1 cellular context compared by ENCODE assay signal in the genomic region with DNA sequence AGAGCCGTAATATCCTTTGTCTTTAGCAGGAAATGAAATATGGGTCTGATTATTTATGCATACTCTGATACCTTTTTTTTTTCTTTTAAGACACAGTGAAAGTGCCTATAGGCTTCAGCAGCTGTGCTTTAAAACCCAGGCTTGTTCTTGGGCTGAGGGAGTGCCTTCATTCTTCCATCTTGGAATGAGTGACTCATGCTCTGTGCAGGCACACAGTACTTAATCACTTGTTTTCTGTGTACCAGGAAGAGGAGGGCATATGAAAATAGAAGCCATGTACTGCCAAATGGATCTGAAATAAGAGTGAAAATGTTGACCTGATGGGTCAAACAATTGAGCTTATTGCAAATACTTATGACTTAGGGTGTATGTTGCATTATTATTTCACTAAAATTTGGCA.
A peak's percentile ranks its signal among the peaks of the same experiment; 100 is the strongest.
TF ChIP-seq lines count a peak whose summit lies in the region.

No MANE protein-coding gene starts in this region.

TF ChIP-seq in HCT116, 20 proteins besides CTCF, POLR2A, EP300 and RAD21 (continued from another document):
- TF ChIP-seq, protein P1, sequence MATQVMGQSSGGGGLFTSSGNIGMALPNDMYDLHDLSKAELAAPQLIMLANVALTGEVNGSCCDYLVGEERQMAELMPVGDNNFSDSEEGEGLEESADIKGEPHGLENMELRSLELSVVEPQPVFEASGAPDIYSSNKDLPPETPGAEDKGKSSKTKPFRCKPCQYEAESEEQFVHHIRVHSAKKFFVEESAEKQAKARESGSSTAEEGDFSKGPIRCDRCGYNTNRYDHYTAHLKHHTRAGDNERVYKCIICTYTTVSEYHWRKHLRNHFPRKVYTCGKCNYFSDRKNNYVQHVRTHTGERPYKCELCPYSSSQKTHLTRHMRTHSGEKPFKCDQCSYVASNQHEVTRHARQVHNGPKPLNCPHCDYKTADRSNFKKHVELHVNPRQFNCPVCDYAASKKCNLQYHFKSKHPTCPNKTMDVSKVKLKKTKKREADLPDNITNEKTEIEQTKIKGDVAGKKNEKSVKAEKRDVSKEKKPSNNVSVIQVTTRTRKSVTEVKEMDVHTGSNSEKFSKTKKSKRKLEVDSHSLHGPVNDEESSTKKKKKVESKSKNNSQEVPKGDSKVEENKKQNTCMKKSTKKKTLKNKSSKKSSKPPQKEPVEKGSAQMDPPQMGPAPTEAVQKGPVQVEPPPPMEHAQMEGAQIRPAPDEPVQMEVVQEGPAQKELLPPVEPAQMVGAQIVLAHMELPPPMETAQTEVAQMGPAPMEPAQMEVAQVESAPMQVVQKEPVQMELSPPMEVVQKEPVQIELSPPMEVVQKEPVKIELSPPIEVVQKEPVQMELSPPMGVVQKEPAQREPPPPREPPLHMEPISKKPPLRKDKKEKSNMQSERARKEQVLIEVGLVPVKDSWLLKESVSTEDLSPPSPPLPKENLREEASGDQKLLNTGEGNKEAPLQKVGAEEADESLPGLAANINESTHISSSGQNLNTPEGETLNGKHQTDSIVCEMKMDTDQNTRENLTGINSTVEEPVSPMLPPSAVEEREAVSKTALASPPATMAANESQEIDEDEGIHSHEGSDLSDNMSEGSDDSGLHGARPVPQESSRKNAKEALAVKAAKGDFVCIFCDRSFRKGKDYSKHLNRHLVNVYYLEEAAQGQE (IDR thresholded peaks at IDR 0.05; ENCODE audit: low read depth): no peak
- TF ChIP-seq, protein P2, sequence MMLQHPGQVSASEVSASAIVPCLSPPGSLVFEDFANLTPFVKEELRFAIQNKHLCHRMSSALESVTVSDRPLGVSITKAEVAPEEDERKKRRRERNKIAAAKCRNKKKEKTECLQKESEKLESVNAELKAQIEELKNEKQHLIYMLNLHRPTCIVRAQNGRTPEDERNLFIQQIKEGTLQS (IDR thresholded peaks at IDR 0.05): peak; percentile 75; the same call in 1 of the 2 replicates
- TF ChIP-seq, protein P3, sequence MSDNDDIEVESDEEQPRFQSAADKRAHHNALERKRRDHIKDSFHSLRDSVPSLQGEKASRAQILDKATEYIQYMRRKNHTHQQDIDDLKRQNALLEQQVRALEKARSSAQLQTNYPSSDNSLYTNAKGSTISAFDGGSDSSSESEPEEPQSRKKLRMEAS (IDR thresholded peaks at IDR 0.05): peak; percentile 72
- TF ChIP-seq SIN3A (IDR thresholded peaks at IDR 0.05; ENCODE audit: low read depth) (no peak), ELF1 (IDR thresholded peaks at IDR 0.05; ENCODE audit: borderline replicate concordance, low read depth) (peak; percentile 51; the same call in 1 of the 2 replicates), CEBPB (IDR thresholded peaks at IDR 0.05; ENCODE audit: low read depth) (peak; percentile 48), EZH2 (IDR thresholded peaks at IDR 0.05) (no peak), JUND (IDR thresholded peaks at IDR 0.05) (peak; percentile 96), TCF7L2 (IDR thresholded peaks at IDR 0.05; ENCODE audit: borderline replicate concordance, extremely low read depth, insufficient read depth, insufficient read length) (no peak), SRF (IDR thresholded peaks at IDR 0.05; ENCODE audit: low read depth) (no peak), SP1 (IDR thresholded peaks at IDR 0.05; ENCODE audit: low read depth) (peak; percentile 77), CBX3 (IDR thresholded peaks at IDR 0.05; ENCODE audit: low read depth) (peak; percentile 98), ZNF274 (IDR thresholded peaks at IDR 0.05; ENCODE audit: low read depth, low read length) (no peak), POLR2AphosphoS5 (IDR thresholded peaks at IDR 0.05; ENCODE audit: low read depth, low read length) (peak; percentile 51; the same call in 1 of the 2 replicates), FOSL1 (IDR thresholded peaks at IDR 0.05; ENCODE audit: low read depth) (peak; percentile 94), EGR1 (IDR thresholded peaks at IDR 0.05; ENCODE audit: low read depth) (0 out of 2 replicates have a peak, but pooled peaks have one; percentile 21), EZH2phosphoT487 (IDR thresholded peaks at IDR 0.05; ENCODE audit: borderline replicate concordance) (no peak), ZFX (IDR thresholded peaks at IDR 0.05) (no peak)
- TF ChIP-seq, protein P4, sequence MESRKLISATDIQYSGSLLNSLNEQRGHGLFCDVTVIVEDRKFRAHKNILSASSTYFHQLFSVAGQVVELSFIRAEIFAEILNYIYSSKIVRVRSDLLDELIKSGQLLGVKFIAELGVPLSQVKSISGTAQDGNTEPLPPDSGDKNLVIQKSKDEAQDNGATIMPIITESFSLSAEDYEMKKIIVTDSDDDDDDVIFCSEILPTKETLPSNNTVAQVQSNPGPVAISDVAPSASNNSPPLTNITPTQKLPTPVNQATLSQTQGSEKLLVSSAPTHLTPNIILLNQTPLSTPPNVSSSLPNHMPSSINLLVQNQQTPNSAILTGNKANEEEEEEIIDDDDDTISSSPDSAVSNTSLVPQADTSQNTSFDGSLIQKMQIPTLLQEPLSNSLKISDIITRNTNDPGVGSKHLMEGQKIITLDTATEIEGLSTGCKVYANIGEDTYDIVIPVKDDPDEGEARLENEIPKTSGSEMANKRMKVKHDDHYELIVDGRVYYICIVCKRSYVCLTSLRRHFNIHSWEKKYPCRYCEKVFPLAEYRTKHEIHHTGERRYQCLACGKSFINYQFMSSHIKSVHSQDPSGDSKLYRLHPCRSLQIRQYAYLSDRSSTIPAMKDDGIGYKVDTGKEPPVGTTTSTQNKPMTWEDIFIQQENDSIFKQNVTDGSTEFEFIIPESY (IDR thresholded peaks at IDR 0.05; ENCODE audit: extremely low read depth, insufficient replicate concordance, low read length): no peak
